Comparison of ENCODE assay signal across 8 cellular contexts in the genomic region with DNA sequence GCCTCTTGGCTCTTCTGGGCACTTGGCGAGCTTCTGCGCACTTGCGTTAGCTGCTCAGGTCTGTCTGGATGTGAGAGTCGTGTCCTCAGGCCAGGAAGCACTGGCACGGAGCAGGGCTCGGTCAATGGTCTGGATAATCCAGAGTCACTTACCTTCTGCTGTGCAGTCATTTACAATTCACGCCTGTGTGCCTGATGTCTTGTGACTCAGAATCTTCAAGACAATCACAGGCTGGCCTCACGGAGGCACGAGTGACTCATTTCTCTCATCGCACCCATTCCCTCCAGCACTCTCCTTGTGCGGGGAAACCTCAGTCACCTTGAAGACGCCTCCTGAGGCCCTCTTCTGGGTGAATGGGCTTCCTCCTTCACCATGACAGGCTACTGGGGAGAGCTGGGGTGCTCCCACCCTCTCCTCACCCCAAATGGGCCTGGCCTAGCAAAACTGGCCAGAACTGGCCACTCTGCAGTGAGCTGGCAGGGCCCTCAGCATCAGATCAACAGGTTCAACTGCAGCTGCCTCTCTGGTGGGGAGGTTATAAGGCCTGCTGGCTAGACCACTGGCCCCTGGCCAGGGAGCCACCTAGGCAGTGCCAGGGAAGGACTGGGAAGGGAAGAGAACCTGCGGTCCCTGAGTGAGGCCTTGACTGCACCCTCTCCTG. TPM values are rescaled to one million over a fixed set of nuclear protein-coding genes. Genes with fewer than 3 reads are reported as not detected.
DNase-seq lines count a peak whose midpoint lies in the region; ATAC-seq and TF ChIP-seq lines count a peak whose summit lies in the region.

No MANE protein-coding gene starts in this region.

- H3K4ac ChIP-seq in H9 (ENCODE audit: low read depth, low read length), result no peak overlapping the region
- peak overlapping the region; percentile 31 to 92 for H3K4ac ChIP-seq in mesenchymal stem cell (ENCODE audit: low read depth in 1 of 2, low read length in 2 of 2)

- H3K27ac ChIP-seq in H9 (ENCODE audit: insufficient read length, low read depth, low read length) (no peak overlapping the region), mesenchymal stem cell (ENCODE audit: low read length, poor library complexity, severe bottlenecking) (peak overlapping the region; percentile 37)

- H2BK20ac ChIP-seq in H9 (ENCODE audit: low read depth, low read length, poor library complexity, severe bottlenecking), result no peak overlapping the region

- H3T11ph ChIP-seq in H9 (ENCODE audit: low read length), result no peak overlapping the region

- H3K79me1 ChIP-seq in H9 (ENCODE audit: insufficient read depth, low read depth, low read length, poor library complexity, severe bottlenecking) (no peaks in the 10 kb centered on the region), mesenchymal stem cell (replicated peaks; ENCODE audit: low read length, poor library complexity, severe bottlenecking) (peaks cover 13% of the 10 kb centered on the region)

- no peaks in the 10 kb centered on the region; the same call in 1 of the 2 replicates for H3K4me1 ChIP-seq in H9 (ENCODE audit: insufficient read depth, low read length)
- peaks cover 50% of the 10 kb centered on the region for H3K4me1 ChIP-seq in mesenchymal stem cell (ENCODE audit: control insufficient read depth, insufficient read depth, low read depth, low read length)

- H3K9me3 ChIP-seq in H9 (ENCODE audit: control insufficient read depth, low read depth, low read length) (no peaks in the 10 kb centered on the region), mesenchymal stem cell (ENCODE audit: control insufficient read depth, low read length) (no peaks in the 10 kb centered on the region)

- H3K23ac ChIP-seq in H9 (ENCODE audit: insufficient read length, low read depth, low read length), result no peak overlapping the region
- peak overlapping the region in 1 of 2 experiments; percentile 66 for H3K23ac ChIP-seq in mesenchymal stem cell (ENCODE audit: low read length in 2 of 2)

- no peaks in the 10 kb centered on the region for H3K9me3 Mint-ChIP-seq in H9
- peaks cover 0 to 2% (median 0%) of the 10 kb centered on the region in 5 experiments for H3K9me3 Mint-ChIP-seq in brain

- H4K91ac ChIP-seq in H9 (ENCODE audit: insufficient read length, low read depth, low read length) (no peak overlapping the region), mesenchymal stem cell (ENCODE audit: low read length) (peak overlapping the region; percentile 40)

- peaks cover 13% of the 10 kb centered on the region for H3K23me2 ChIP-seq in H9 (ENCODE audit: insufficient read length, low read depth, low read length, poor library complexity, severe bottlenecking)

- no CpG with 5 or more reads among the region's 13 CpGs for WGBS in H9 (ENCODE audit: extremely low coverage, insufficient read length, low lambda C conversion rate)
- 36% methylated on average over 13 of the region's 13 CpGs for WGBS in mesenchymal stem cell

- no peaks in the 10 kb centered on the region for H3K27me3 ChIP-seq in H9 (ENCODE audit: insufficient read depth, low read length)
- no peaks in the 10 kb centered on the region for H3K27me3 ChIP-seq in mesenchymal stem cell (ENCODE audit: control insufficient read depth in 1 of 2, insufficient read depth in 1 of 2, low read length in 2 of 2)

- no peak for ATAC-seq in HG02973 (IDR thresholded peaks at IDR 0.05; ENCODE audit: unreplicated experiment)

- H2BK15ac ChIP-seq in H9 (ENCODE audit: low read depth, low read length) (no peak overlapping the region), mesenchymal stem cell (ENCODE audit: low read depth, poor library complexity, severe bottlenecking) (no peak overlapping the region)

- H3K14ac ChIP-seq in H9 (ENCODE audit: insufficient read depth, low read length) (no peak overlapping the region), mesenchymal stem cell (ENCODE audit: low read length in 2 of 2) (peak overlapping the region in 1 of 2 experiments; percentile 80)

- H3K79me2 ChIP-seq in H9 (ENCODE audit: insufficient read depth, low read length), result peaks cover 19% of the 10 kb centered on the region; the same call in 1 of the 2 replicates

- peaks cover 6% of the 10 kb centered on the region for H4K20me1 ChIP-seq in H9 (ENCODE audit: control insufficient read depth, insufficient read depth, insufficient read length)

- H2BK12ac ChIP-seq in H9 (ENCODE audit: insufficient read length, low read depth, low read length) (no peak overlapping the region), mesenchymal stem cell (ENCODE audit: low read length in 2 of 2) (peak overlapping the region in 1 of 2 experiments; percentile 38)

- H3K4me3 Mint-ChIP-seq in H9 (peak overlapping the region; percentile 56 to 79), brain (peak overlapping the region; percentile 89 to 93 (median 92))

- H2AFZ ChIP-seq in H9 (ENCODE audit: low read length) (no peak overlapping the region), mesenchymal stem cell (ENCODE audit: low read depth, low read length) (no peak overlapping the region)

- H4K8ac ChIP-seq in H9 (replicated peaks; ENCODE audit: insufficient read length, low read depth, low read length), result no peak overlapping the region
- peak overlapping the region; percentile 66 for H4K8ac ChIP-seq in mesenchymal stem cell (ENCODE audit: low read length)

- H3K9ac ChIP-seq in H9 (ENCODE audit: extremely low read depth, insufficient read length, low read length), result no peak overlapping the region
- peak overlapping the region; percentile 94 for H3K9ac ChIP-seq in mesenchymal stem cell (ENCODE audit: low read length)

- H3K27me3 Mint-ChIP-seq in H9 (ENCODE audit: low read depth) (no peaks in the 10 kb centered on the region; the same call in 1 of the 2 replicates), brain (peaks cover 11% of the 10 kb centered on the region)

- H3K4me2 ChIP-seq in H9 (ENCODE audit: insufficient read depth, insufficient read length, low read length) (peak overlapping the region; percentile 80), mesenchymal stem cell (ENCODE audit: low read length, poor library complexity, severe bottlenecking) (peak overlapping the region; percentile 70)

- H3K4me1 Mint-ChIP-seq in H9, result peaks cover 18 to 23% of the 10 kb centered on the region in 2 experiments
- peaks cover 41% of the 10 kb centered on the region for H3K4me1 Mint-ChIP-seq in brain

- peak; percentile 96 for DNase-seq in ACHN
- no peak for DNase-seq in H9
- DNase-seq in T-helper 9 cell, result peak; percentile 14
- DNase-seq in mesenchymal stem cell, result peak; percentile 95
- DNase-seq in stimulated activated CD8-positive, alpha-beta memory T cell treated with anti-CD3 and anti-CD28 coated beads, Interleukin-15, amount 100 ng/mL, for 48 hours (ENCODE audit: low read depth in 2 of 2), result peak; percentile 74 to 77
- no peak for DNase-seq in NCI-H187 (lab: John Stamatoyannopoulos, UW)

- H3K18ac ChIP-seq in H9 (ENCODE audit: insufficient read length, low read depth, low read length) (no peak overlapping the region), mesenchymal stem cell (ENCODE audit: low read depth in 1 of 2, low read length in 2 of 2) (peak overlapping the region; percentile 33 to 98)

- H3K4me3 ChIP-seq in mesenchymal stem cell (ENCODE audit: insufficient read depth in 1 of 2, low read depth in 1 of 2, low read length in 2 of 2), result peak overlapping the region in 1 of 2 experiments; percentile 93

- in situ Hi-C loops in ACHN (cut with HindIII; ENCODE audit: low pct_ligation_motif_present, low pct_unique_long_range_greater_than_20kb, low sequenced_read_pairs), result no loop called here

- H3K56ac ChIP-seq in H9 (ENCODE audit: insufficient read length, low read depth, low read length), result no peak overlapping the region

- H2AK5ac ChIP-seq in H9 (ENCODE audit: insufficient read length, low read length) (no peak overlapping the region), mesenchymal stem cell (ENCODE audit: low read length, severe bottlenecking) (peak overlapping the region; percentile 12)

- no peak for TF ChIP-seq CTCF in H9 (conservative IDR thresholded peaks at IDR 0.05)
- TF ChIP-seq CTCF in brain (conservative IDR thresholded peaks at IDR 0.05), result no peak

- peaks cover 20 to 47% of the 10 kb centered on the region in 2 experiments for H3K36me3 ChIP-seq in mesenchymal stem cell (ENCODE audit: control insufficient read depth in 1 of 2, insufficient read depth in 2 of 2, low read depth in 1 of 2, low read length in 2 of 2)

- H2BK5ac ChIP-seq in H9 (ENCODE audit: insufficient read length, low read length), result no peak overlapping the region
- H2BK5ac ChIP-seq in mesenchymal stem cell (ENCODE audit: low read depth, low read length, poor library complexity, severe bottlenecking), result no peak overlapping the region

- H2BK120ac ChIP-seq in H9 (ENCODE audit: low read depth, low read length, poor library complexity, severe bottlenecking) (no peak overlapping the region), mesenchymal stem cell (ENCODE audit: low read depth, low read length) (no peak overlapping the region)

- H4K5ac ChIP-seq in H9 (ENCODE audit: insufficient read length, low read depth, low read length), result no peak overlapping the region

- H3K36me3 Mint-ChIP-seq in H9 (ENCODE audit: insufficient read depth in 1 of 3, low read depth in 3 of 3) (peaks cover 0 to 12% (median 12%) of the 10 kb centered on the region in 3 experiments; a peak in 3 of 7 replicates), brain (no peaks in the 10 kb centered on the region)

- H3K27ac Mint-ChIP-seq in H9 (peak overlapping the region in 2 of 3 experiments; percentile 7 to 81; a peak in 2 of 7 replicates), brain (peak overlapping the region; percentile 78 to 99 (median 93))

RNA-seq across cellular contexts. Expression of a gene that starts 1.9 kb away (rescaled TPM):
- total RNA-seq in H9 (2021), result 71.2 and 76.4 TPM in 2 replicates
- 12.9 TPM for polyA plus RNA-seq in brain (ENCODE audit: insufficient read depth, low read depth, low replicate concordance)
- 22.1 TPM for polyA plus RNA-seq in mesenchymal stem cell (2013, experiment 1 of 2)
- polyA plus RNA-seq in mesenchymal stem cell (2013, experiment 2 of 2), result 19.9 TPM

RNA-seq across cellular contexts. Expression of a gene that starts 34.5 kb away (rescaled TPM):
- 0.33 and 0.50 TPM in 2 replicates for total RNA-seq in H9 (2021)
- not detected for polyA plus RNA-seq in brain (ENCODE audit: insufficient read depth, low read depth, low replicate concordance)
- polyA plus RNA-seq in mesenchymal stem cell (2013, experiment 1 of 2), result 0.03 TPM
- not detected for polyA plus RNA-seq in mesenchymal stem cell (2013, experiment 2 of 2)

RNA-seq across cellular contexts. Expression of a gene that starts 41.2 kb away (rescaled TPM):
- 0.26 and 0.42 TPM in 2 replicates for total RNA-seq in H9 (2021)
- 0.36 TPM for polyA plus RNA-seq in brain (ENCODE audit: insufficient read depth, low read depth, low replicate concordance)
- polyA plus RNA-seq in mesenchymal stem cell (2013, experiment 1 of 2), result 0.62 TPM
- 0.64 TPM for polyA plus RNA-seq in mesenchymal stem cell (2013, experiment 2 of 2)

RNA-seq across cellular contexts. Expression of a gene that starts 44.1 kb away (rescaled TPM):
- total RNA-seq in H9 (2021), result 58.0 and 65.5 TPM in 2 replicates
- polyA plus RNA-seq in brain (ENCODE audit: insufficient read depth, low read depth, low replicate concordance), result 75.8 TPM
- 18.5 TPM for polyA plus RNA-seq in mesenchymal stem cell (2013, experiment 1 of 2)
- 17.1 TPM for polyA plus RNA-seq in mesenchymal stem cell (2013, experiment 2 of 2)

Comparison
In these comparisons a context has a peak if more than half of its experiments do, and no peak if none do; other contexts are left out.
1. DNase-seq: peak in ACHN (single experiment), T-helper 9 cell (single experiment), mesenchymal stem cell (single experiment) and stimulated activated CD8-positive, alpha-beta memory T cell treated with anti-CD3 and anti-CD28 coated beads, Interleukin-15, amount 100 ng/mL, for 48 hours (2 of 2); none in H9 (single experiment) and NCI-H187 (0 of 2).